ENCODE assay signal across 8 cellular contexts in the genomic region with DNA sequence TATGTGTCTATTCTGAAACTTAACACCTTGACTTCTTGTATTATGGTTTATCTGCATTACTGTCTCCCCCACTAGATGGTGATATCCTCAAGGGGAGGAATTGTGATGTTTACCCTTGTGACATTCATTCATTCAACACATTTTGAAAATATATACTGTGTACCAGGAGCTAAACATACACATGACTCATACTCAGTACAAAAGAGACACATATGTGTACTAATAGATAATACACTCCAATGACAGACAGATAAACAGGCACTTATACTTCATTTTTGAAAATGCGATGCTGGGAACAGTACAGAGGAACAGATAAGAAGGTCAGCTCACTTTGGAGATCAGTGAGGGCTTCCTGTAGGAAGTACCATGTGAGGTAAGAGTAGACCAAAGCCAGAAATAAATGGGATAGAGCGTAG. TPM values are rescaled to one million over a fixed set of nuclear protein-coding genes. Genes with fewer than 3 reads are reported as not detected.
DNase-seq lines count a peak whose midpoint lies in the region; ATAC-seq, FAIRE-seq and TF ChIP-seq lines count a peak whose summit lies in the region.

No MANE protein-coding gene starts in this region.

- no peaks in the 10 kb centered on the region for H3K36me3 ChIP-seq in bronchial epithelial cell (ENCODE audit: control insufficient read depth, insufficient read depth, low read length)

- DNase-seq in NCI-H524 (lab: John Stamatoyannopoulos, UW), result peak; percentile 5 to 56
- DNase-seq in NCI-H524 treated with DMSO at 0.1 percent for 48 hours (lab: John Stamatoyannopoulos, UW), result no peak
- DNase-seq in M059J (ENCODE audit: low read depth), result peak; percentile 12
- peak; percentile 72 for DNase-seq in bronchial epithelial cell (ENCODE audit: low read depth)
- DNase-seq in retinal pigment epithelial cell (ENCODE audit: low read depth), result no peak
- DNase-seq in MV-4-11 (lab: John Stamatoyannopoulos, UW), result no peak
- no peak for DNase-seq in kidney glomerular epithelial cell (lab: John Stamatoyannopoulos, UW)

- peaks cover 4% of the 10 kb centered on the region for H3K27me3 ChIP-seq in bronchial epithelial cell (ENCODE audit: control insufficient read depth, insufficient read depth, low read length)

- no peak for FAIRE-seq in bronchial epithelial cell (lab: Jason Lieb, UNC)

- TF ChIP-seq CTCF in bronchial epithelial cell (IDR thresholded peaks at IDR 0.05; ENCODE audit: insufficient read depth, low read length, severe bottlenecking), result peak; percentile 31
- TF ChIP-seq CTCF in retinal pigment epithelial cell (conservative IDR thresholded peaks at IDR 0.05; ENCODE audit: low read depth, low read length), result peak; percentile 69

- H3K4me3 ChIP-seq in bronchial epithelial cell (ENCODE audit: low read depth, low read length) (no peak overlapping the region), retinal pigment epithelial cell (ENCODE audit: low read length) (no peak overlapping the region)

- ATAC-seq in GM21360 (IDR thresholded peaks at IDR 0.05; ENCODE audit: unreplicated experiment), result no peak

RNA-seq across cellular contexts. Expression of a gene that starts 8.9 kb away (rescaled TPM):
- total RNA-seq in M059J (2014; rRNA removed; shearing (Covaris generic)), result 19.4 and 19.9 TPM in 2 replicates
- total RNA-seq in bronchial epithelial cell, result 26.1 and 31.5 TPM in 2 replicates

Comparison
In these comparisons a context has a peak if more than half of its experiments do, and no peak if none do; other contexts are left out.
1. DNase-seq: peak in NCI-H524 (2 of 2), M059J (single experiment) and bronchial epithelial cell (single experiment); none in NCI-H524 treated with DMSO at 0.1 percent for 48 hours (single experiment), retinal pigment epithelial cell (single experiment), MV-4-11 (single experiment) and kidney glomerular epithelial cell (single experiment).